Comparison of ENCODE assay signal across 18 cellular contexts in genomic region chr17:47057831-47058230, GRCh38.
"Had no signal": no experiment of that assay in that cellular context is flagged by ENCODE, and none has a peak within 500 bp of the region (broad histone marks: within the 10 kb centered on the region; RNA-seq: fewer than 3 reads in every experiment).

No MANE protein-coding gene starts in this region.

- DNase-seq: activated CD4-positive, alpha-beta T cell treated with anti-CD3 and anti-CD28 coated beads, Interleukin-2, amount 50 U/mL, for 1 hour; activated CD8-positive, alpha-beta T cell treated with anti-CD3 and anti-CD28 coated beads, Interleukin-2, amount 10 ng/mL, durations not matched to agents 7 days and 5 days; activated gamma-delta T cell treated with Interleukin-2 at 50 U/mL for 16 hours; body of pancreas; central memory CD4-positive, alpha-beta T cell; effector memory CD8-positive, alpha-beta T cell; naive thymus-derived CD4-positive, alpha-beta T cell; retina; stimulated activated CD4-positive, alpha-beta T cell treated with anti-CD3 and anti-CD28 coated beads, Interleukin-4, amount 100 ng/mL, for 4 hours; thyroid gland; upper lobe of right lung had no signal

- H3K27ac Mint-ChIP-seq: activated CD8-positive, alpha-beta T cell treated with anti-CD3 and anti-CD28 coated beads, Interleukin-2, amount 10 ng/mL, durations not matched to agents 7 days and 5 days; activated naive CD4-positive, alpha-beta T cell treated with anti-CD3 and anti-CD28 coated beads, Interleukin-2, amount 50 U/mL, for 24 hours; activated T-helper 1 cell treated with anti-CD3 and anti-CD28 coated beads, Interleukin-12 subunit alpha, Interleukin-12 subunit beta, Interleukin-2, Interleukin-4 antibody, amounts not matched to agents 30 ng/mL and 10 ng/mL and 1 ng/mL, durations not matched to agents 14 hours and 24 hours and 36 hours; effector memory CD8-positive, alpha-beta T cell; naive thymus-derived CD4-positive, alpha-beta T cell; progenitor cell of endocrine pancreas; stimulated activated naive CD8-positive, alpha-beta T cell treated with anti-CD3 and anti-CD28 coated beads, Interleukin-15, Interleukin-2, amounts not matched to agents 100 ng/mL and 50 ng/mL, for 24 hours had no signal

- H3K27ac ChIP-seq: body of pancreas, esophagus muscularis mucosa, thyroid gland, upper lobe of right lung had no signal

- H3K27me3 ChIP-seq: body of pancreas, esophagus muscularis mucosa, thyroid gland, upper lobe of right lung had no signal

- H3K27me3 Mint-ChIP-seq: activated naive CD4-positive, alpha-beta T cell treated with anti-CD3 and anti-CD28 coated beads, Interleukin-2, amount 50 U/mL, for 24 hours; effector memory CD8-positive, alpha-beta T cell; naive thymus-derived CD4-positive, alpha-beta T cell; progenitor cell of endocrine pancreas; stimulated activated naive CD8-positive, alpha-beta T cell treated with anti-CD3 and anti-CD28 coated beads, Interleukin-15, Interleukin-2, amounts not matched to agents 100 ng/mL and 50 ng/mL, for 24 hours had no signal

- H3K4me3 ChIP-seq: body of pancreas, esophagus muscularis mucosa, lung, thyroid gland, upper lobe of right lung had no signal

- ATAC-seq: activated CD4-positive, CD25-positive, alpha-beta regulatory T cell treated with anti-CD3 and anti-CD28 coated beads, Interleukin-2, amount 50 U/mL, for 24 hours; activated CD8-positive, alpha-beta T cell treated with anti-CD3 and anti-CD28 coated beads, Interleukin-2, amount 10 ng/mL, durations not matched to agents 7 days and 5 days; body of pancreas; effector memory CD8-positive, alpha-beta T cell; naive thymus-derived CD4-positive, alpha-beta T cell; upper lobe of right lung had no signal

- H3K4me3 Mint-ChIP-seq: activated CD8-positive, alpha-beta T cell treated with anti-CD3 and anti-CD28 coated beads, Interleukin-2, amount 10 ng/mL, durations not matched to agents 7 days and 5 days; activated naive CD4-positive, alpha-beta T cell treated with anti-CD3 and anti-CD28 coated beads, Interleukin-2, amount 50 U/mL, for 24 hours; activated T-helper 1 cell treated with anti-CD3 and anti-CD28 coated beads, Interleukin-12 subunit alpha, Interleukin-12 subunit beta, Interleukin-2, Interleukin-4 antibody, amounts not matched to agents 30 ng/mL and 10 ng/mL and 1 ng/mL, durations not matched to agents 14 hours and 24 hours and 36 hours; effector memory CD8-positive, alpha-beta T cell; naive thymus-derived CD4-positive, alpha-beta T cell; stimulated activated naive CD8-positive, alpha-beta T cell treated with anti-CD3 and anti-CD28 coated beads, Interleukin-15, Interleukin-2, amounts not matched to agents 100 ng/mL and 50 ng/mL, for 24 hours had no signal

- H3K9me3 Mint-ChIP-seq: activated naive CD4-positive, alpha-beta T cell treated with anti-CD3 and anti-CD28 coated beads, Interleukin-2, amount 50 U/mL, for 24 hours; activated T-helper 1 cell treated with anti-CD3 and anti-CD28 coated beads, Interleukin-12 subunit alpha, Interleukin-12 subunit beta, Interleukin-2, Interleukin-4 antibody, amounts not matched to agents 30 ng/mL and 10 ng/mL and 1 ng/mL, durations not matched to agents 14 hours and 24 hours and 36 hours; effector memory CD8-positive, alpha-beta T cell; naive thymus-derived CD4-positive, alpha-beta T cell; stimulated activated naive CD8-positive, alpha-beta T cell treated with anti-CD3 and anti-CD28 coated beads, Interleukin-15, Interleukin-2, amounts not matched to agents 100 ng/mL and 50 ng/mL, for 24 hours had no signal

- H3K4me1 ChIP-seq: body of pancreas, esophagus muscularis mucosa, thyroid gland, upper lobe of right lung had no signal

- H3K4me1 Mint-ChIP-seq: activated naive CD4-positive, alpha-beta T cell treated with anti-CD3 and anti-CD28 coated beads, Interleukin-2, amount 50 U/mL, for 24 hours had no signal

- H3K9me3 ChIP-seq: body of pancreas, esophagus muscularis mucosa, thyroid gland, upper lobe of right lung had no signal
